Comparison of ENCODE assay signal across 8 cellular contexts in the genomic region with DNA sequence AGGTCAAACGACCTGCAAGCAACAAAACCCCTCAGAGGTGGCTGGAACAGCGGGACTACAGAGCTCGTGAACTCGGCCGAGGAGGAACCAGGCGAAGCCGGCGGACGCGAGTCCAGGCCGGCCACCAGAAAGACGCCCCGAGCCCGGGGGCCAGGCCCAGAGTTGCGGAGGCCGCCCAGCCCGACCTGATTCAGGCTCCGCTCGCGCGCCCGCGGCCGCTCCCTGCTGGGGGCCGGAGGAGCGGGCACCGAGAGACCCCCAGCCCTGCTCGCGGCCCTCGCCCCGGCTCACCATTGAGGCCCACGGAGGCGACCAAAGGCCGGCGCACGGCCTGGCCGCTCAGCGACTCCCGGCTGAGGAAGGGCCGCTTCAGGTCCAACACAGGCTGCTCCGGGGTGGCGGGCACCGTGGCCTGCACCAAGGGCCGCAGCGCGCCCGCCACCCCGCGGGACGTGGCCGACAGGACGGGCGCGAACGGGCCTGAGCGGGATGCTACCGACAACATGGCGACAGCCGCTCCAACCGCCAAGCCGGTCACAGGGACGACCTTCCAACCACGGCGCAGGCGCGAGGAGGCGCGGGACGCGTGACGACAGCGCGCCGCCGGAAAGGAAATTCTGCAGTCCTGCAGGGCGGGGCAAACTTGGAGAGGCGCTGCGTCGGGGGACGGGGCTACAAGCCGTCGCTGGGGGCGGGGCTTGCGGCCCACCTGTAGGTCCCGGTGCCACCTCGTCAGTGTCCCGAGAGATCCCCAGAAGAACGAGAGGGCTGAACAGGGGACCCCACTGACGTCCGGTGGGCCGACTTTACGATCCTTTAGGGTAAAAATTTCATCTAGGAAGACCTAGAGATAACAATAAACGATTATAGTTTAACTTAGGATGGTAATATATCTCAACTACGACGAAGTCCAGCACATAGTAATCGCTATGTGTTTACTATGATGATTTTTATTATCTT. TPM values are rescaled to one million over a fixed set of nuclear protein-coding genes. Genes with fewer than 3 reads are reported as not detected.
DNase-seq lines count a peak whose midpoint lies in the region; ATAC-seq and TF ChIP-seq lines count a peak whose summit lies in the region.

Gene UQCRFS1, minus strand, starts transcription at position 538 of the 960 bp plus-strand sequence. Its CDS starts 33 bp downstream, at position 505.

- peak within 1 kb of the TSS; percentile 99 for H3K4me3 Mint-ChIP-seq in natural killer cell treated with Interleukin-12 subunit alpha and Interleukin-12 subunit beta and Interleukin-15 and Interleukin-18, amount 100 ng/mL, for 72 hours

- peak; percentile 98 to 99 for ATAC-seq in natural killer cell treated with Interleukin-12 subunit alpha and Interleukin-12 subunit beta and Interleukin-15 and Interleukin-18, amount 100 ng/mL, for 72 hours

- H3K4me3 ChIP-seq in HAP-1 (peak within 1 kb of the TSS; percentile 76), MG63 (peak within 1 kb of the TSS; percentile 99), fibroblast of pulmonary artery (replicated peaks; ENCODE audit: low read depth, low read length) (peak within 1 kb of the TSS; percentile 93)

- in situ Hi-C loops in G401 (cut with HindIII; ENCODE audit: low sequenced_read_pairs), result no loop called here
- in situ Hi-C loops in HAP-1 (cut with MboI; ENCODE audit: low sequenced_read_pairs), result loop anchor here (25.0 kb wide), 1 partner anchor 474 kb away; no protein-coding TSS in a partner anchor

- peak within 1 kb of the TSS; percentile 96 for H3K27ac Mint-ChIP-seq in natural killer cell treated with Interleukin-12 subunit alpha and Interleukin-12 subunit beta and Interleukin-15 and Interleukin-18, amount 100 ng/mL, for 72 hours

- H3K4me1 Mint-ChIP-seq in natural killer cell treated with Interleukin-12 subunit alpha and Interleukin-12 subunit beta and Interleukin-15 and Interleukin-18, amount 100 ng/mL, for 72 hours (ENCODE audit: low read depth in 2 of 2), result peaks cover 35 to 40% of the 10 kb centered on the region in 2 donors

- peaks cover 21% of the 10 kb centered on the region for H3K36me3 Mint-ChIP-seq in natural killer cell treated with Interleukin-12 subunit alpha and Interleukin-12 subunit beta and Interleukin-15 and Interleukin-18, amount 100 ng/mL, for 72 hours

- H3K4me1 ChIP-seq in HAP-1, result peaks cover 18% of the 10 kb centered on the region

- TF ChIP-seq CTCF in fibroblast of pulmonary artery (IDR thresholded peaks at IDR 0.05; ENCODE audit: low read length, missing control alignments), result no peak

- H3K9me3 ChIP-seq in HAP-1 (no peaks in the 10 kb centered on the region), MG63 (peaks cover 5% of the 10 kb centered on the region; the same call in 1 of the 2 replicates)

- no peaks in the 10 kb centered on the region for H3K27me3 ChIP-seq in HAP-1 (ENCODE audit: low read depth)
- H3K27me3 ChIP-seq in MG63, result no peaks in the 10 kb centered on the region

- DNase-seq in G401 (ENCODE audit: low spot score) (peak; percentile 95), HAP-1 (ENCODE audit: low spot score in 2 of 2) (peak; percentile 88 to 96), MG63 (peak; percentile 96), SHP77 (lab: John Stamatoyannopoulos, UW) (peak; percentile 85 to 95), fibroblast of pulmonary artery (ENCODE audit: low read depth) (peak; percentile 92)
- DNase-seq in activated effector memory CD4-positive, alpha-beta T cell treated with Interleukin-2 at 50 U/mL for 16 hours, result peak; percentile 94
- DNase-seq in natural killer cell treated with Interleukin-12 subunit alpha and Interleukin-12 subunit beta and Interleukin-15 and Interleukin-18, amount 100 ng/mL, for 72 hours (ENCODE audit: low spot score), result peak; percentile 96
- DNase-seq in stimulated activated naive CD4-positive, alpha-beta T cell treated with Interleukin-2 at 50 U/mL for 16 hours (lab: John Stamatoyannopoulos, UW), result peak; percentile 95

- no peaks in the 10 kb centered on the region for H3K9me3 Mint-ChIP-seq in natural killer cell treated with Interleukin-12 subunit alpha and Interleukin-12 subunit beta and Interleukin-15 and Interleukin-18, amount 100 ng/mL, for 72 hours

- H3K27me3 Mint-ChIP-seq in natural killer cell treated with Interleukin-12 subunit alpha and Interleukin-12 subunit beta and Interleukin-15 and Interleukin-18, amount 100 ng/mL, for 72 hours, result peaks cover 3 to 8% of the 10 kb centered on the region in 2 donors

- H3K36me3 ChIP-seq in HAP-1 (replicated peaks) (peaks cover 25% of the 10 kb centered on the region), MG63 (peaks cover 38% of the 10 kb centered on the region)

RNA-seq across cellular contexts. Expression of gene UQCRFS1, which starts in this region (rescaled TPM):
- 52.4 and 60.4 TPM in 2 replicates for total RNA-seq in G401 (2014; rRNA removed; shearing (Covaris generic))
- 22.9 and 52.3 TPM in 2 replicates for total RNA-seq in MG63 (2014; rRNA removed; shearing (Covaris generic); ENCODE audit: low replicate concordance)
- total RNA-seq in natural killer cell treated with Interleukin-12 subunit alpha and Interleukin-12 subunit beta and Interleukin-15 and Interleukin-18, amount 100 ng/mL, for 72 hours, result 10 to 100 TPM; 27.3 to 33.6 TPM

Comparison
In these comparisons a context has a peak if more than half of its experiments do, and no peak if none do; other contexts are left out.
1. Peak in every context shown above with its lines: DNase-seq, ATAC-seq and H3K4me3 ChIP-seq.